18 cellular contexts compared by ENCODE assay signal in the genomic region with DNA sequence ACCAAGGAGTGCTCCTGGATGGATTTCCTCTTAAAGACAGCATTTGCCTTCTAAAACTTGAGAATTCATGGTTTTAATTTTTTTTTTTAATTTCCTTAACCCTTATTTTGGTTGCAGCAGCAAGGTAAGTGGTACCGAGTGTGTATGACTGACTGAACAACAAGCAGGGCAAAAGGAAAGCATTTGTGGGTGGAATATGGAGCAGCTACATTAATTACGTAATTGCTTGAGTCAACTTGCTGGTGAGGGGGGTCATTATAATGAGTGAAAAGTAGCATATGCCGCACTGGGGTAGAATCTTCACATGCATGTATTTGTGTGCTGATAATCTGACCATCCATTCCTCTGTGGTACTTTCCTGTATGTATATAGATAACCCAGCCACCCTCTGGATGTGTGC.
DNase-seq lines count a peak whose midpoint lies in the region; ATAC-seq and TF ChIP-seq lines count a peak whose summit lies in the region.
"Had no signal": no experiment of that assay in that cellular context is flagged by ENCODE, and none has a peak within 500 bp of the region (broad histone marks: within the 10 kb centered on the region; RNA-seq: fewer than 3 reads in every experiment).

No MANE protein-coding gene starts in this region.

- no peaks in the 10 kb centered on the region for H3K36me3 ChIP-seq in SK-N-MC (ENCODE audit: insufficient read depth, low read length)
- no peaks in the 10 kb centered on the region for H3K36me3 ChIP-seq in Peyer's patch

- no peak overlapping the region for H3K27ac Mint-ChIP-seq in HFFc6
- H3K27ac Mint-ChIP-seq: activated naive CD4-positive, alpha-beta T cell treated with anti-CD3 and anti-CD28 coated beads, Interleukin-2, amount 50 U/mL, for 24 hours; CD8-positive, alpha-beta memory T cell had no signal

- H3K27me3 Mint-ChIP-seq in HFFc6 (ENCODE audit: insufficient read depth): no peaks in the 10 kb centered on the region; the same call in 1 of the 2 replicates

- H3K27me3 ChIP-seq in Peyer's patch: no peaks in the 10 kb centered on the region

- TF ChIP-seq POLR2A in Peyer's patch (IDR thresholded peaks at IDR 0.05): no peak

- CTCF ChIA-PET in RWPE1 (lab: Yijun Ruan, JAX): no interaction called here

- TF ChIP-seq CTCF in HFFc6 (IDR thresholded peaks at IDR 0.05) (no peak), foreskin fibroblast (IDR thresholded peaks at IDR 0.05; ENCODE audit: low read depth, low read length) (no peak), RWPE1 (conservative IDR thresholded peaks at IDR 0.05; ENCODE audit: low read depth) (no peak), Peyer's patch (IDR thresholded peaks at IDR 0.05) (no peak)

- peak overlapping the region; percentile 82 for H3K4me3 Mint-ChIP-seq in HFFc6
- H3K4me3 Mint-ChIP-seq: activated naive CD4-positive, alpha-beta T cell treated with anti-CD3 and anti-CD28 coated beads, Interleukin-2, amount 50 U/mL, for 24 hours; CD8-positive, alpha-beta memory T cell; central memory CD8-positive, alpha-beta T cell had no signal

- no peak overlapping the region for H3K9ac ChIP-seq in SK-N-MC (ENCODE audit: insufficient read length)
- H3K9ac ChIP-seq: parathyroid adenoma had no signal

- H3K4me3 ChIP-seq in SK-N-MC (peak overlapping the region; percentile 53; the same call in 1 of the 2 replicates), foreskin fibroblast (ENCODE audit: low read depth in 1 of 2, low read length in 2 of 2) (peak overlapping the region; percentile 22 to 56), skin epidermis (peak overlapping the region in 5 of 7 experiments; percentile 5 to 22 (median 9)), Peyer's patch (no peak overlapping the region)
- H3K4me3 ChIP-seq: K562, mucosa of descending colon had no signal

- DNase-seq in HFFc6 (no peak), SK-N-MC (ENCODE audit: low read depth, low spot score) (no peak), foreskin fibroblast (peak in 1 of 2 donors; percentile 40), RWPE1 (ENCODE audit: low spot score) (no peak), NCI-H146 (lab: John Stamatoyannopoulos, UW) (no peak), Peyer's patch (no peak)
- DNase-seq: activated CD4-positive, alpha-beta T cell treated with anti-CD3 and anti-CD28 coated beads for 48 hours; activated T-cell treated with anti-CD3 and anti-CD28 coated beads for 4 hours; CD8-positive, alpha-beta memory T cell; islet precursor cell; NCI-H510A had no signal

- no peak for ATAC-seq in HG03135 (IDR thresholded peaks at IDR 0.05; ENCODE audit: unreplicated experiment)
- ATAC-seq: K562 had no signal

- H3K9me3 ChIP-seq in SK-N-MC (ENCODE audit: low read depth, low read length) (no peaks in the 10 kb centered on the region), Peyer's patch (no peaks in the 10 kb centered on the region)
- H3K9me3 ChIP-seq: mucosa of descending colon had no signal

- H3K9me3 Mint-ChIP-seq in HFFc6: no peaks in the 10 kb centered on the region
- H3K9me3 Mint-ChIP-seq: activated naive CD4-positive, alpha-beta T cell treated with anti-CD3 and anti-CD28 coated beads, Interleukin-2, amount 50 U/mL, for 24 hours; CD8-positive, alpha-beta memory T cell; central memory CD8-positive, alpha-beta T cell had no signal

- H3K4me1 Mint-ChIP-seq in HFFc6 (ENCODE audit: low read depth): peaks cover 36% of the 10 kb centered on the region
- H3K4me1 Mint-ChIP-seq: activated naive CD4-positive, alpha-beta T cell treated with anti-CD3 and anti-CD28 coated beads, Interleukin-2, amount 50 U/mL, for 24 hours; CD8-positive, alpha-beta memory T cell; central memory CD8-positive, alpha-beta T cell had no signal

- H3K27ac ChIP-seq in SK-N-MC: no peak overlapping the region
- peak overlapping the region in 13 of 21 experiments; percentile 11 to 72 (median 46) for H3K27ac ChIP-seq in skin epidermis
- no peak overlapping the region for H3K27ac ChIP-seq in RWPE1
- H3K27ac ChIP-seq in Peyer's patch: no peak overlapping the region
- H3K27ac ChIP-seq: parathyroid adenoma had no signal

- peaks cover 0 to 8% (median 0%) of the 10 kb centered on the region in 4 donors for H3K4me1 ChIP-seq in Peyer's patch

- POLR2A ChIA-PET in RWPE1 (lab: Yijun Ruan, JAX; ENCODE audit: low non-redundant PET): no interaction called here

- peaks cover 6% of the 10 kb centered on the region; the same call in 1 of the 2 replicates for H3K36me3 Mint-ChIP-seq in HFFc6 (ENCODE audit: low read depth)
- H3K36me3 Mint-ChIP-seq: activated naive CD4-positive, alpha-beta T cell treated with anti-CD3 and anti-CD28 coated beads, Interleukin-2, amount 50 U/mL, for 24 hours; CD8-positive, alpha-beta memory T cell had no signal

Comparison
In these comparisons a context has a peak if more than half of its experiments do, and no peak if none do; other contexts are left out.
1. H3K27ac ChIP-seq: peak in skin epidermis (13 of 21); none in SK-N-MC (single experiment), RWPE1 (single experiment) and Peyer's patch (0 of 4).
2. H3K4me3 ChIP-seq: peak in SK-N-MC (single experiment), foreskin fibroblast (2 of 2) and skin epidermis (5 of 7); none in Peyer's patch (0 of 4).